In the genomic region with DNA sequence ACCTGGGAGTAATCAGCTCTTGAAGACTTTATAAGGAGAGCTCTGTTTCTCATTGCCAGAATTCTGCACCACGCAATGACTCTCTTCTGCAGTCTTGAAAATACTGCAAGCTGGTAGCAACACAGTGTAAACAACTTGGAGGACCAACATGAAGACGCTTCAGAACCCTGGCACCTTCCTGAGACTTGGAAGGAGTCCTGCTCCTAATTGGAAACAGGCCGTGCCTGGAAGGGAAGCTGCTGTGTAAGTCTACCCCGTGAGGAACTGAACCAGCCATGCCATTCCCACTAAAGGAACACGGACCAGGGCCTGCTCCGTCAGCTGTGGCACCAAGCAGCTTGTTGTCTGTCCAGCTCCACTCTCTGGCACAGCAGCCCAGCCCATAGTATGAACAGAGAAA, we compare ENCODE assay signal across 23 cellular contexts.
"Had no signal": no experiment of that assay in that cellular context is flagged by ENCODE, and none has a peak within 500 bp of the region (broad histone marks: within the 10 kb centered on the region; RNA-seq: fewer than 3 reads in every experiment).

No MANE protein-coding gene starts in this region.

- H3K36me3 ChIP-seq: ascending aorta, Peyer's patch, SJSA1 had no signal

- DNase-seq: activated CD4-positive, alpha-beta T cell treated with anti-CD3 and anti-CD28 coated beads for 48 hours; activated CD4-positive, alpha-beta T cell treated with anti-CD3 and anti-CD28 coated beads, Interleukin-2, amount 50 U/mL, for 48 hours; activated CD4-positive, CD25-positive, alpha-beta regulatory T cell treated with anti-CD3 and anti-CD28 coated beads, Interleukin-2, amount 50 U/mL, for 72 hours; activated CD8-positive, alpha-beta memory T cell treated with anti-CD3 and anti-CD28 coated beads, Interleukin-2, amount 10 ng/mL, durations not matched to agents 7 days and 5 days; activated effector memory CD4-positive, alpha-beta T cell treated with Interleukin-2 at 50 U/mL for 16 hours; activated naive CD4-positive, alpha-beta T cell; activated T-cell treated with anti-CD3 and anti-CD28 coated beads, Interleukin-2, amount 50 U/mL, for 24 hours; amniotic stem cell; body of pancreas; central memory CD4-positive, alpha-beta T cell; MM.1S; NCI-H1105; NCI-H1436 treated with DMSO at 0.1 percent for 48 hours; NCI-H187; NCI-H2081; NCI-H510A treated with DMSO at 0.1 percent for 48 hours; NCI-H69; NK-92 treated with Interleukin-12 subunit alpha and Interleukin-12 subunit beta, amount 100 ng/mL, for 24 hours; Peyer's patch; SHP77 had no signal

- H3K27ac ChIP-seq: ascending aorta, body of pancreas, Peyer's patch, SJSA1 had no signal

- H3K4me1 ChIP-seq: ascending aorta, body of pancreas, Peyer's patch, SJSA1 had no signal

- H3K27me3 ChIP-seq: ascending aorta, body of pancreas, Peyer's patch, SJSA1 had no signal

- ATAC-seq: activated CD8-positive, alpha-beta memory T cell treated with anti-CD3 and anti-CD28 coated beads, Interleukin-2, amount 10 ng/mL, durations not matched to agents 7 days and 5 days; body of pancreas; WTC11 had no signal

- H3K4me3 ChIP-seq: ascending aorta, body of pancreas, Peyer's patch, SJSA1 had no signal

- H3K9me3 ChIP-seq: ascending aorta, body of pancreas, Peyer's patch, SJSA1 had no signal
